Comparison of ENCODE assay signal across 22 cellular contexts in the genomic region with DNA sequence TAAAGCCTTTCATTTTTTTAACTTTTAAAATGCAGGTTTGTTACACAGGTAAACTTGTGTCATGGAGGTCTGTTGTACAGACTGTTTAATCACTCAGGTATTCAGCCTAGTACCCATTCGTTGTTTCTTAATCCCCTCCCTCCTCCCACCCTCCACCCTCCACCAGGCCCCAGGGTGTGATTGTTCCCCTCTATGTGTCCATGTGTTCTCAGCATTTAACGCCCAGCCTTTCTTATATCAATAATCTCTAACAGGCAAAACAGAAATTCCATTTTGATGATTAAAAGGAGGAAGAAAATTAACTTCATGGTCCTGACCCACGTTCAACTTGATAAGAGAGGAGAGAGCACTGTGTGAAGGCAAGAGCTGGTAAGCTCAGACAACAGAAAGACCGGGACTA.
DNase-seq lines count a peak whose midpoint lies in the region; ATAC-seq, FAIRE-seq and TF ChIP-seq lines count a peak whose summit lies in the region.
"Had no signal": no experiment of that assay in that cellular context is flagged by ENCODE, and none has a peak within 500 bp of the region (broad histone marks: within the 10 kb centered on the region; RNA-seq: fewer than 3 reads in every experiment).

No MANE protein-coding gene starts in this region.

- H2BK20ac ChIP-seq in IMR-90 (ENCODE audit: low read depth, low read length): no peak overlapping the region

- no peak overlapping the region for H2BK120ac ChIP-seq in IMR-90 (ENCODE audit: low read depth, low read length)

- peaks cover 2% of the 10 kb centered on the region for H3K27me3 Mint-ChIP-seq in neural progenitor cell (ENCODE audit: insufficient read depth, low read depth)
- no peaks in the 10 kb centered on the region for H3K27me3 Mint-ChIP-seq in activated T-helper 17 cell treated with anti-CD3 and anti-CD28 coated beads, Interleukin-2, amount 50 U/mL, for 72 hours

- H3K4me3 ChIP-seq in IMR-90 (ENCODE audit: insufficient read depth, low read depth, low read length): no peak overlapping the region
- no peak overlapping the region for H3K4me3 ChIP-seq in bronchial epithelial cell (ENCODE audit: low read depth, low read length)
- H3K4me3 ChIP-seq in neural progenitor cell: no peak overlapping the region
- H3K4me3 ChIP-seq in esophagus squamous epithelium: no peak overlapping the region

- H3K27ac ChIP-seq in 22Rv1 (peak overlapping the region; percentile 57), IMR-90 (ENCODE audit: insufficient read depth, low read length) (no peak overlapping the region), neural progenitor cell (no peak overlapping the region), esophagus squamous epithelium (no peak overlapping the region)
- H3K27ac ChIP-seq: HL-60, RWPE1 had no signal

- H4K91ac ChIP-seq in IMR-90 (ENCODE audit: insufficient read depth, low read depth, low read length): no peak overlapping the region

- H3K27ac Mint-ChIP-seq in neural progenitor cell: no peak overlapping the region
- no peak overlapping the region for H3K27ac Mint-ChIP-seq in activated T-helper 17 cell treated with anti-CD3 and anti-CD28 coated beads, Interleukin-2, amount 50 U/mL, for 72 hours

- peak overlapping the region; percentile 10 for H3K4me3 Mint-ChIP-seq in neural progenitor cell
- H3K4me3 Mint-ChIP-seq in activated T-helper 17 cell treated with anti-CD3 and anti-CD28 coated beads, Interleukin-2, amount 50 U/mL, for 72 hours: no peak overlapping the region

- no peak for FAIRE-seq in bronchial epithelial cell (lab: Jason Lieb, UNC)
- FAIRE-seq: GM12891, H54 had no signal

- peak overlapping the region; percentile 62; the same call in 1 of the 2 replicates for H2AK5ac ChIP-seq in IMR-90 (ENCODE audit: low read depth, low read length)

- no peak for DNase-seq in IMR-90
- DNase-seq in bronchial epithelial cell (ENCODE audit: low read depth): peak; percentile 51
- DNase-seq in neural progenitor cell (ENCODE audit: low spot score): no peak
- no peak for DNase-seq in inferior parietal cortex (ENCODE audit: extremely low spot score)
- DNase-seq in esophagus squamous epithelium (lab: John Stamatoyannopoulos, UW): no peak
- DNase-seq in activated CD4-positive, alpha-beta T cell treated with anti-CD3 and anti-CD28 coated beads, Interleukin-2, amount 50 U/mL, for 48 hours: no peak
- DNase-seq: Calu3, DMS79 treated with DMSO at 0.1 percent for 48 hours, GF-D8, NCI-H1092, NCI-H1436, NCI-H187 treated with DMSO at 0.1 percent for 48 hours, NCI-H2171 treated with DMSO at 0.1 percent for 48 hours, NCI-H345, NCI-H510A treated with DMSO at 0.1 percent for 48 hours, SHP77 treated with DMSO at 0.1 percent for 48 hours had no signal

- no peak overlapping the region for H3K23ac ChIP-seq in IMR-90 (ENCODE audit: low read depth, low read length)

- no peaks in the 10 kb centered on the region for H3K9me3 Mint-ChIP-seq in neural progenitor cell
- H3K9me3 Mint-ChIP-seq in activated T-helper 17 cell treated with anti-CD3 and anti-CD28 coated beads, Interleukin-2, amount 50 U/mL, for 72 hours: no peaks in the 10 kb centered on the region

- H3K36me3 Mint-ChIP-seq in neural progenitor cell: peaks cover 1% of the 10 kb centered on the region
- no peaks in the 10 kb centered on the region for H3K36me3 Mint-ChIP-seq in activated T-helper 17 cell treated with anti-CD3 and anti-CD28 coated beads, Interleukin-2, amount 50 U/mL, for 72 hours (ENCODE audit: low read depth)

- H3K4me1 Mint-ChIP-seq in neural progenitor cell: peaks cover 65% of the 10 kb centered on the region
- peaks cover 21% of the 10 kb centered on the region for H3K4me1 Mint-ChIP-seq in activated T-helper 17 cell treated with anti-CD3 and anti-CD28 coated beads, Interleukin-2, amount 50 U/mL, for 72 hours

- H2AFZ ChIP-seq in IMR-90 (replicated peaks; ENCODE audit: low read length, poor library complexity) (no peak overlapping the region), neural progenitor cell (replicated peaks) (no peak overlapping the region)

- no TSS peak for BruUV-seq in IMR-90 (replicated peaks; lab: Mats Ljungman, UMichigan)

- H4K8ac ChIP-seq in IMR-90 (ENCODE audit: low read depth in 2 of 2, low read length in 2 of 2): no peak overlapping the region

- H3K36me3 ChIP-seq in IMR-90 (ENCODE audit: control insufficient read depth, insufficient read depth, low read length): no peaks in the 10 kb centered on the region; the same call in 1 of the 2 replicates
- no peaks in the 10 kb centered on the region for H3K36me3 ChIP-seq in bronchial epithelial cell (ENCODE audit: control insufficient read depth, insufficient read depth, low read length)
- H3K36me3 ChIP-seq in neural progenitor cell: no peaks in the 10 kb centered on the region
- H3K36me3 ChIP-seq in esophagus squamous epithelium: no peaks in the 10 kb centered on the region

- no peak overlapping the region for H3K18ac ChIP-seq in IMR-90 (ENCODE audit: low read depth, low read length)

- peaks cover 41 to 69% of the 10 kb centered on the region in 2 experiments for H3K79me1 ChIP-seq in IMR-90 (ENCODE audit: low read depth in 1 of 2, low read length in 2 of 2)

- H2AK9ac ChIP-seq in IMR-90 (replicated peaks; ENCODE audit: low read depth, low read length, poor library complexity): no peak overlapping the region

- H3K9me3 ChIP-seq in IMR-90 (ENCODE audit: control insufficient read depth, insufficient read depth, low read length) (no peaks in the 10 kb centered on the region), neural progenitor cell (ENCODE audit: low read depth) (no peaks in the 10 kb centered on the region), esophagus squamous epithelium (no peaks in the 10 kb centered on the region)

- no peak for TF ChIP-seq CTCF in 22Rv1 (IDR thresholded peaks at IDR 0.05)
- TF ChIP-seq CTCF in IMR-90 (conservative IDR thresholded peaks at IDR 0.05; ENCODE audit: low read depth, low read length): no peak
- no peak for TF ChIP-seq CTCF in bronchial epithelial cell (IDR thresholded peaks at IDR 0.05; ENCODE audit: insufficient read depth, low read length, severe bottlenecking)
- TF ChIP-seq CTCF in neural progenitor cell (IDR thresholded peaks at IDR 0.05): no peak
- no peak for TF ChIP-seq CTCF in esophagus squamous epithelium (IDR thresholded peaks at IDR 0.05)

- H2BK15ac ChIP-seq in IMR-90 (ENCODE audit: low read depth, low read length): no peak overlapping the region

- H3K9ac ChIP-seq in IMR-90 (ENCODE audit: low read depth, low read length) (no peak overlapping the region), neural progenitor cell (no peak overlapping the region)

- CTCF ChIA-PET in IMR-90 (lab: Yijun Ruan, JAX): no interaction called here

- no peak overlapping the region for H3K4ac ChIP-seq in IMR-90 (ENCODE audit: low read depth, low read length)

- H3K56ac ChIP-seq in IMR-90 (ENCODE audit: extremely low read depth, insufficient read depth, low read length): no peak overlapping the region

- POLR2A ChIA-PET in IMR-90 (lab: Charles Lee; ENCODE audit: unreplicated experiment): no interaction called here

- H3K27me3 ChIP-seq in IMR-90 (ENCODE audit: control insufficient read depth, insufficient read depth, low read length): no peaks in the 10 kb centered on the region
- H3K27me3 ChIP-seq in bronchial epithelial cell (ENCODE audit: control insufficient read depth, insufficient read depth, low read length): no peaks in the 10 kb centered on the region
- no peaks in the 10 kb centered on the region for H3K27me3 ChIP-seq in neural progenitor cell
- H3K27me3 ChIP-seq in esophagus squamous epithelium: no peaks in the 10 kb centered on the region

- no CpG with 5 or more reads among the region's 4 CpGs for WGBS in IMR-90 (ENCODE audit: extremely low coverage in 2 of 2, insufficient read length in 1 of 2), 2 experiments
- WGBS in esophagus squamous epithelium, 2 donors: 46 to 62% methylated on average over 4 of the region's 4 CpGs

- peaks cover 11% of the 10 kb centered on the region for H3K4me1 ChIP-seq in IMR-90 (ENCODE audit: control insufficient read depth, insufficient read depth, low read length)
- peaks cover 92% of the 10 kb centered on the region for H3K4me1 ChIP-seq in neural progenitor cell
- H3K4me1 ChIP-seq in esophagus squamous epithelium: peaks cover 10 to 70% (median 13%) of the 10 kb centered on the region in 3 donors

- ATAC-seq in IMR-90 (ENCODE audit: low read depth): no peak
- no peak for ATAC-seq in activated T-helper 17 cell treated with anti-CD3 and anti-CD28 coated beads, Interleukin-2, amount 50 U/mL, for 72 hours (replicated peaks)

- H3K9me1 ChIP-seq in IMR-90 (ENCODE audit: insufficient read depth, low read length): peaks cover 8% of the 10 kb centered on the region; the same call in 1 of the 2 replicates

- H3K4me2 ChIP-seq in IMR-90 (ENCODE audit: low read depth, low read length) (no peak overlapping the region), neural progenitor cell (no peak overlapping the region)

- dilution Hi-C loops in IMR-90 (cut with HindIII; ENCODE audit: low sequenced_read_pairs, unreplicated experiment): no loop called here

- in situ Hi-C loops in IMR-90 (cut with MboI; ENCODE audit: low sequenced_read_pairs): no loop called here

- no peak overlapping the region for H3K14ac ChIP-seq in IMR-90 (replicated peaks; ENCODE audit: low read depth, low read length)

- peaks cover 26% of the 10 kb centered on the region for H3F3A ChIP-seq in neural progenitor cell (ENCODE audit: low read depth)

- TF ChIP-seq POLR2A in IMR-90 (IDR thresholded peaks at IDR 0.05; ENCODE audit: low read depth, low read length) (no peak), esophagus squamous epithelium (IDR thresholded peaks at IDR 0.05) (no peak)

- TF ChIP-seq RAD21 in IMR-90 (IDR thresholded peaks at IDR 0.05; ENCODE audit: low read length): no peak

- peaks cover 17% of the 10 kb centered on the region; the same call in 1 of the 2 replicates for H4K20me1 ChIP-seq in IMR-90 (ENCODE audit: insufficient read depth, low read length)
- peaks cover 73% of the 10 kb centered on the region for H4K20me1 ChIP-seq in neural progenitor cell (ENCODE audit: low read depth)

- H2BK5ac ChIP-seq in IMR-90 (ENCODE audit: low read depth, low read length, poor library complexity, severe bottlenecking): no peak overlapping the region

- peaks cover 71% of the 10 kb centered on the region for H3K79me2 ChIP-seq in neural progenitor cell (ENCODE audit: low read depth)

- H4K5ac ChIP-seq in IMR-90 (ENCODE audit: low read depth, low read length): no peak overlapping the region

- intact Hi-C loops in IMR-90 (cut with micrococcal nuclease): no loop called here
- intact Hi-C loops in esophagus squamous epithelium (cut with DNase I): no loop called here

TF ChIP-seq in IMR-90, 13 proteins besides CTCF, POLR2A, EP300 and RAD21 (continues in another document):
- no peak for TF ChIP-seq MAFK (IDR thresholded peaks at IDR 0.05; ENCODE audit: low read depth, low read length)
- TF ChIP-seq RCOR1 (IDR thresholded peaks at IDR 0.05; ENCODE audit: insufficient replicate concordance, low read length): no peak
- TF ChIP-seq SMC3 (IDR thresholded peaks at IDR 0.05; ENCODE audit: low read depth, low read length): no peak
